Comparison of ENCODE assay signal across 8 cellular contexts in the genomic region with DNA sequence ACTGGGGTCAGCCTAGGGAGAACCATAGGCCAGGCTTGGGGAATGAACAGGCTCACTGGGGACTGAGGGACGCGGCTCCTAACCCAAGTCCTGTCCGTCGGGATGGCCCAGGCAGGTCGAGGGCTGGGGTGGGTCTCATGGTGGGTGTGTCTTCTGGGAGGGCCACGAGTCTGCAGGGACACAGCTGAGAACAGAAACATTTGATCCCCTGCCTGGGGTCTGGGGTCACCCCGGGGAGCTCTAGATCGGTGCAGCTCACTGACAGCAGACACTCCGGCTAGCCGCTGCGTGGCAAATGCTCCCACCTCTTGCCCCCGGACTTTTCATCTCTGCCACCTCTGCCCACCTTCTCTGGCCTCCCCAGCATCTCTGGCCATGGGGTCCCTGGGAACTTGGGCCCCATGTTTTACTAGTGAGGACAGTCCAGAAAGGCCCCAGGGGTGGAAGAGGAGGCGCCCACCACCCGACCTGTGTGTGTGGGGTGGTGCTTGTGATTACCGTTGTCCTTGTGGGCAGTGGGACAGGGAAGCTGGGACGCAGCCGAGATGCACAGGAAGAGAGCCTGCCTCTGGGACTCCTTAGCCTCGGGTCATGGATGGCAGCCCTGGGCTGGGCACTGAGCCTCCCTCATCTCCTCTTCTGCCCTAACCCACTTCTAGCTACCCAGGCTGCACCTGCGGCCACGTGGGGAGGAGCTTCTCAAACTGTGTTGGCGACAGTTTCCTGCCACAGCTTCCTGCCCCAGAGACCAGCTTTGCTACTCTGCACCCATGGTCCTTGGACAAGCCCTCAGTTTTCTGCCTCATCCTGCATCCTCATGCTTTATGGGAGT. TPM values are rescaled to one million over a fixed set of nuclear protein-coding genes. Genes with fewer than 3 reads are reported as not detected.
DNase-seq lines count a peak whose midpoint lies in the region; ATAC-seq, FAIRE-seq and TF ChIP-seq lines count a peak whose summit lies in the region.

No MANE protein-coding gene starts in this region.

- peak overlapping the region; percentile 100 for H3K27ac Mint-ChIP-seq in activated T-helper 17 cell treated with anti-CD3 and anti-CD28 coated beads, Interleukin-2, amount 50 U/mL, for 72 hours
- no peak overlapping the region for H3K27ac Mint-ChIP-seq in type B pancreatic cell

- no peak overlapping the region for H3K4me3 ChIP-seq in BE2C (ENCODE audit: low read depth, low read length)

- H3K4me3 Mint-ChIP-seq in activated T-helper 17 cell treated with anti-CD3 and anti-CD28 coated beads, Interleukin-2, amount 50 U/mL, for 72 hours, result peak overlapping the region; percentile 100
- no peak overlapping the region for H3K4me3 Mint-ChIP-seq in type B pancreatic cell

- peaks cover 64% of the 10 kb centered on the region for H3K4me1 Mint-ChIP-seq in activated T-helper 17 cell treated with anti-CD3 and anti-CD28 coated beads, Interleukin-2, amount 50 U/mL, for 72 hours
- H3K4me1 Mint-ChIP-seq in type B pancreatic cell (ENCODE audit: unreplicated experiment), result peaks cover 24% of the 10 kb centered on the region

- no peaks in the 10 kb centered on the region for H3K27me3 Mint-ChIP-seq in activated T-helper 17 cell treated with anti-CD3 and anti-CD28 coated beads, Interleukin-2, amount 50 U/mL, for 72 hours
- H3K27me3 Mint-ChIP-seq in type B pancreatic cell, result no peaks in the 10 kb centered on the region

- peak; percentile 91 for FAIRE-seq in GM18507 (lab: Jason Lieb, UNC)

- no peaks in the 10 kb centered on the region for H3K9me3 Mint-ChIP-seq in activated T-helper 17 cell treated with anti-CD3 and anti-CD28 coated beads, Interleukin-2, amount 50 U/mL, for 72 hours
- H3K9me3 Mint-ChIP-seq in type B pancreatic cell, result no peaks in the 10 kb centered on the region

- no peaks in the 10 kb centered on the region for H3K9me3 ChIP-seq in BE2C

- ATAC-seq in activated T-helper 17 cell treated with anti-CD3 and anti-CD28 coated beads, Interleukin-2, amount 50 U/mL, for 72 hours (replicated peaks), result peak; percentile 76

- TF ChIP-seq CTCF in type B pancreatic cell (conservative IDR thresholded peaks at IDR 0.05) (no peak), BE2C (IDR thresholded peaks at IDR 0.05; ENCODE audit: low read depth, low read length) (no peak)

- no peaks in the 10 kb centered on the region for H3K4me1 ChIP-seq in BE2C

- DNase-seq in GM18507 (ENCODE audit: extremely low spot score, insufficient read length, low read depth) (peak; percentile 60), Kasumi-1 (lab: John Stamatoyannopoulos, UW) (peak; percentile 77 to 81), type B pancreatic cell (ENCODE audit: extremely low spot score, unreplicated experiment) (no peak), SW480 (ENCODE audit: low spot score) (no peak), NCI-H1417 (lab: John Stamatoyannopoulos, UW) (no peak), BE2C (no peak)
- peak; percentile 54 to 65 (median 59) for DNase-seq in stimulated activated CD4-positive, alpha-beta T cell treated with anti-CD3 and anti-CD28 coated beads, Interleukin-12 subunit alpha, Interleukin-12 subunit beta, amount 100 ng/mL, for 48 hours (ENCODE audit: low read depth in 2 of 3, low spot score in 1 of 3)

- no peaks in the 10 kb centered on the region for H3K36me3 ChIP-seq in BE2C

- no peaks in the 10 kb centered on the region for H3K27me3 ChIP-seq in BE2C

- peaks cover 98% of the 10 kb centered on the region for H3K36me3 Mint-ChIP-seq in activated T-helper 17 cell treated with anti-CD3 and anti-CD28 coated beads, Interleukin-2, amount 50 U/mL, for 72 hours (ENCODE audit: low read depth)
- H3K36me3 Mint-ChIP-seq in type B pancreatic cell, result no peaks in the 10 kb centered on the region

RNA-seq across cellular contexts. Expression of a gene that starts 4.9 kb away (rescaled TPM):
- total RNA-seq in activated T-helper 17 cell treated with anti-CD3 and anti-CD28 coated beads, Interleukin-2, amount 50 U/mL, for 72 hours, result 100 to 1,000 TPM; 176 to 233 TPM
- total RNA-seq in type B pancreatic cell (ENCODE audit: low replicate concordance), result 1.2 and 2.5 TPM in 2 replicates
- 0.26 TPM for polyA plus RNA-seq in BE2C (2012; ENCODE audit: insufficient read depth, insufficient read length, low read depth)

RNA-seq across cellular contexts. Expression of a gene that starts 48.8 kb away (rescaled TPM):
- 10 to 100 TPM; 12.0 to 51.2 TPM for total RNA-seq in activated T-helper 17 cell treated with anti-CD3 and anti-CD28 coated beads, Interleukin-2, amount 50 U/mL, for 72 hours
- 9.0 and 11.5 TPM in 2 replicates for total RNA-seq in type B pancreatic cell (ENCODE audit: low replicate concordance)
- 1.5 TPM for polyA plus RNA-seq in BE2C (2012; ENCODE audit: insufficient read depth, insufficient read length, low read depth)

RNA-seq across cellular contexts. Expression of a gene that starts 54.4 kb away (rescaled TPM):
- total RNA-seq in activated T-helper 17 cell treated with anti-CD3 and anti-CD28 coated beads, Interleukin-2, amount 50 U/mL, for 72 hours, result 100 to 1,000 TPM in 1 of 2 donors, 10 to 100 TPM in 1; 68.7 to 148 TPM
- 59.5 and 69.0 TPM in 2 replicates for total RNA-seq in type B pancreatic cell (ENCODE audit: low replicate concordance)
- 58.9 TPM for polyA plus RNA-seq in BE2C (2012; ENCODE audit: insufficient read depth, insufficient read length, low read depth)

Comparison
In these comparisons a context has a peak if more than half of its experiments do, and no peak if none do; other contexts are left out.
1. DNase-seq: peak in GM18507 (single experiment), Kasumi-1 (2 of 2) and stimulated activated CD4-positive, alpha-beta T cell treated with anti-CD3 and anti-CD28 coated beads, Interleukin-12 subunit alpha, Interleukin-12 subunit beta, amount 100 ng/mL, for 48 hours (3 of 3); none in type B pancreatic cell (single experiment), SW480 (single experiment), NCI-H1417 (0 of 3) and BE2C (single experiment).
2. RNA of a gene that starts 4.9 kb away (total RNA-seq): 176 to 233 TPM in activated T-helper 17 cell treated with anti-CD3 and anti-CD28 coated beads, Interleukin-2, amount 50 U/mL, for 72 hours; 1.2 to 2.5 TPM in type B pancreatic cell; every median in the first group is over 10 times any median in the second.